In the genomic region with DNA sequence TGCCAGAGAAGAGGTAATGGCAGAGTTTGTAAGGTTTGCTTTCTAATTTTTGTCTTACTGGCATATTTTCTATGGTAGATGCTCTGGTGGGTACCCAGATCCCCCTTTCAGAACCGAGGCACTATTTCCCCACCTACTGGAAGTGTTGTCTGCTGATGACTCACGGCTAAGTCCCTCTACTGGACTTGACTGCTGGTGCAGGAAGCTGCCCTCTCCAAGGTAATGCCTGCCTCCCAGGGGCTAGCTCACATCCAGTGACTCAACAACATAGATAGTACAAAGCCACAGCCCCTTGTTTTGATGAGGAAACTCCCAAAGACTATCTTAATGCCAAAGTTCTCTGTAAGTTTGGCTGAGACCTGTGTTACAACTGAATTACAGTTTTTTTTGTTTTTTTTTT, we compare ENCODE assay signal across 12 cellular contexts.
A peak's percentile ranks its signal among the peaks of the same experiment; 100 is the strongest.
DNase-seq lines count a peak whose midpoint lies in the region; ATAC-seq and TF ChIP-seq lines count a peak whose summit lies in the region.
"Had no signal": no experiment of that assay in that cellular context is flagged by ENCODE, and none has a peak within 500 bp of the region (broad histone marks: within the 10 kb centered on the region; RNA-seq: fewer than 3 reads in every experiment).

No MANE protein-coding gene starts in this region.

- H4K20me1 ChIP-seq in mammary epithelial cell (ENCODE audit: insufficient read depth, low read length) = no peaks in the 10 kb centered on the region

- dilution Hi-C loops in mammary epithelial cell (cut with HindIII; ENCODE audit: low sequenced_read_pairs) = no loop called here

- in situ Hi-C loops in mammary epithelial cell (cut with MboI; ENCODE audit: low sequenced_read_pairs in 2 of 2) = no loop called here

- peak; percentile 15 for ATAC-seq in lung (ENCODE audit: insufficient read depth, low FRiP score)
- ATAC-seq in GM19035 (IDR thresholded peaks at IDR 0.05; ENCODE audit: unreplicated experiment) = no peak

- H3K4me2 ChIP-seq in mammary epithelial cell (ENCODE audit: insufficient read depth, low read depth, low read length) = no peak overlapping the region

- H3K9me3 ChIP-seq in mammary epithelial cell (replicated peaks; ENCODE audit: insufficient read depth, low read length) = no peaks in the 10 kb centered on the region
- no peaks in the 10 kb centered on the region for H3K9me3 ChIP-seq in lung (ENCODE audit: control insufficient read depth in 2 of 2, insufficient read depth in 1 of 2, low read length in 1 of 2)
- H3K9me3 ChIP-seq: tibial nerve had no signal

- intact Hi-C loops in mammary epithelial cell (cut with micrococcal nuclease) = loop anchor here (1.0 to 2.0 kb wide), 2 partner anchors 100 to 285 kb away; partner anchors contain the start of gene FLRT3

- H3K27me3 ChIP-seq in mammary epithelial cell (ENCODE audit: insufficient read depth, low read length) = no peaks in the 10 kb centered on the region
- H3K27me3 ChIP-seq in lung (ENCODE audit: control insufficient read depth, insufficient read depth) = no peaks in the 10 kb centered on the region
- H3K27me3 ChIP-seq: tibial nerve had no signal

- no peak overlapping the region for H3K4me3 ChIP-seq in mammary epithelial cell (replicated peaks in 1 of 3; ENCODE audit: insufficient read depth in 1 of 3, low read depth in 2 of 3, low read length in 3 of 3)
- no peak overlapping the region for H3K4me3 ChIP-seq in lung
- H3K4me3 ChIP-seq: tibial nerve had no signal

- 47% methylated on average over 2 of the region's 2 CpGs for WGBS in mammary epithelial cell (ENCODE audit: low coverage, missing lambda C conversion rate)
- WGBS in lung, 2 donors = 53 to 67% methylated on average over 2 of the region's 2 CpGs

- no TSS peak for BruUV-seq in mammary epithelial cell (replicated peaks; lab: Mats Ljungman, UMichigan)

- TF ChIP-seq CTCF in mammary epithelial cell (conservative IDR thresholded peaks at IDR 0.05 in 1 of 2, IDR thresholded peaks at IDR 0.05 in 1 of 2; ENCODE audit: extremely low read depth in 1 of 2, insufficient read depth in 1 of 2, low read depth in 1 of 2, low read length in 2 of 2) (peak; percentile 59), lung (IDR thresholded peaks at IDR 0.05; ENCODE audit: control extremely low read depth, extremely low read depth) (no peak)

- no peaks in the 10 kb centered on the region for H3K79me2 ChIP-seq in mammary epithelial cell (ENCODE audit: insufficient read depth, low read length)

- no peak overlapping the region for H3K9ac ChIP-seq in mammary epithelial cell (ENCODE audit: insufficient read depth, low read length)

- DNase-seq in DMS53 treated with DMSO at 0.1 percent for 48 hours (lab: John Stamatoyannopoulos, UW; ENCODE audit: unreplicated experiment) = peak; percentile 66
- DNase-seq in LoVo (ENCODE audit: low spot score) = peak; percentile 24
- DNase-seq in mammary epithelial cell = peak; percentile 85
- no peak for DNase-seq in lung (ENCODE audit: low spot score)
- no peak for DNase-seq in NCI-H1417 treated with DMSO at 0.1 percent for 48 hours (lab: John Stamatoyannopoulos, UW)
- no peak for DNase-seq in stimulated activated CD4-positive, alpha-beta T cell treated with anti-CD3 and anti-CD28 coated beads, Interleukin-2, amount 100 ng/mL, for 24 hours
- DNase-seq in NCI-H524 (lab: John Stamatoyannopoulos, UW) = no peak
- DNase-seq: caudate nucleus, NCI-H2171 treated with DMSO at 0.1 percent for 48 hours had no signal

- CTCF ChIA-PET in mammary epithelial cell (lab: Charles Lee; ENCODE audit: low non-redundant PET) = interaction anchor here (0.6 kb wide), 1 partner anchor 460 kb away, joined by 3 read pairs; no protein-coding TSS in a partner anchor

- no peak overlapping the region for H2AFZ ChIP-seq in mammary epithelial cell (ENCODE audit: low read depth, low read length)

- H3K4me1 ChIP-seq in mammary epithelial cell (ENCODE audit: insufficient read depth, low read length) (peaks cover 12% of the 10 kb centered on the region), lung (ENCODE audit: control insufficient read depth in 2 of 2, insufficient read depth in 2 of 2, low read length in 2 of 2) (no peaks in the 10 kb centered on the region)
- H3K4me1 ChIP-seq: tibial nerve had no signal

- no peaks in the 10 kb centered on the region for H3K36me3 ChIP-seq in mammary epithelial cell (ENCODE audit: insufficient read depth, low read length)
- H3K36me3 ChIP-seq in lung (ENCODE audit: control insufficient read depth in 2 of 2, insufficient read depth in 2 of 2, low read length in 2 of 2) = no peaks in the 10 kb centered on the region
- H3K36me3 ChIP-seq: tibial nerve had no signal

- H3K27ac ChIP-seq in mammary epithelial cell (ENCODE audit: insufficient read depth, low read depth, low read length) = no peak overlapping the region
- no peak overlapping the region for H3K27ac ChIP-seq in lung (ENCODE audit: low read depth in 1 of 2, low read length in 1 of 2)
- H3K27ac ChIP-seq: HL-60, tibial nerve had no signal

Comparison
In these comparisons a context has a peak if more than half of its experiments do, and no peak if none do; other contexts are left out.
1. DNase-seq: peak in DMS53 treated with DMSO at 0.1 percent for 48 hours (single experiment), LoVo (single experiment) and mammary epithelial cell (single experiment); none in lung (single experiment), NCI-H1417 treated with DMSO at 0.1 percent for 48 hours (single experiment), stimulated activated CD4-positive, alpha-beta T cell treated with anti-CD3 and anti-CD28 coated beads, Interleukin-2, amount 100 ng/mL, for 24 hours (0 of 2) and NCI-H524 (0 of 2).